In the genomic region with DNA sequence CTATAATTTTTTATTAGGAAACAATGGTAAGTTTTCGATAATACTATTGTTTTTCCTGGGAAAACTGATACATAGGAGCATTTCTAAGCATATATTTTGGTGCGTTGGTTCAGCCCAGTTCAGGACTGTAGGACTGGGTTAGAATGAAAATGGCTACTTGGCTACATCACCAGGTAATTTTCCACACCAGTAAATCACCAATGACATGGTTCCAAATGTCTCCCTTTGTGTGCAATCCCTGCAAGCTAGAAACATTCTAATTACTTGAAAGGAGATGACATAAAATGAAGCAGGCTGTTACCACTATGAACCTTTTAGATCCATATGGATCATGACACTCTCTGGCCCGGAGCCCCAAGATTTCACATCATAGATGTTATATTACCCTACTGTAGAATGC, we compare ENCODE assay signal across 27 cellular contexts.
"Had no signal": no experiment of that assay in that cellular context is flagged by ENCODE, and none has a peak within 500 bp of the region (broad histone marks: within the 10 kb centered on the region; RNA-seq: fewer than 3 reads in every experiment).

No MANE protein-coding gene starts in this region.

- ATAC-seq: activated CD4-positive, CD25-positive, alpha-beta regulatory T cell treated with anti-CD3 and anti-CD28 coated beads, Interleukin-2, amount 50 U/mL, for 24 hours; activated CD8-positive, alpha-beta T cell treated with anti-CD3 and anti-CD28 coated beads for 36 hours; activated T-cell treated with anti-CD3 and anti-CD28 coated beads, Interleukin-2, amount 50 U/mL, for 4 hours; activated T-helper 17 cell treated with anti-CD3 and anti-CD28 coated beads, Interleukin-2, amount 50 U/mL, for 72 hours; body of pancreas; effector memory CD8-positive, alpha-beta T cell; gastroesophageal sphincter; heart right ventricle had no signal

- DNase-seq: activated B cell treated with CpG ODN at 0.5 μM for 24 hours; activated CD4-positive, alpha-beta T cell treated with anti-CD3 and anti-CD28 coated beads for 48 hours; activated CD4-positive, alpha-beta T cell treated with anti-CD3 and anti-CD28 coated beads, Interleukin-2, amount 50 U/mL, for 1 hour; activated CD4-positive, alpha-beta T cell treated with anti-CD3 and anti-CD28 coated beads, Interleukin-2, amount 50 U/mL, for 48 hours; activated CD8-positive, alpha-beta memory T cell treated with anti-CD3 and anti-CD28 coated beads for 24 hours; activated CD8-positive, alpha-beta T cell treated with anti-CD3 and anti-CD28 coated beads for 36 hours; activated effector memory CD4-positive, alpha-beta T cell treated with Interleukin-2 at 50 U/mL for 16 hours; activated gamma-delta T cell treated with Interleukin-2 at 50 U/mL for 16 hours; activated naive CD4-positive, alpha-beta T cell treated with anti-CD3 and anti-CD28 coated beads, Interleukin-2, amount 50 U/mL, for 16 hours; activated naive CD4-positive, alpha-beta T cell treated with Interleukin-2 at 50 U/mL for 16 hours; activated T-cell treated with anti-CD3 and anti-CD28 coated beads, Interleukin-2, amount 50 U/mL, for 4 hours; amniotic stem cell; anterior cingulate cortex; body of pancreas; central memory CD4-positive, alpha-beta T cell; cortex of kidney; dermis blood vessel endothelial cell; effector CD4-positive, alpha-beta T cell; effector memory CD8-positive, alpha-beta T cell; esophagus squamous epithelium; foreskin melanocyte; heart right ventricle; T1000; WERI-Rb-1 had no signal
